In the genomic region with DNA sequence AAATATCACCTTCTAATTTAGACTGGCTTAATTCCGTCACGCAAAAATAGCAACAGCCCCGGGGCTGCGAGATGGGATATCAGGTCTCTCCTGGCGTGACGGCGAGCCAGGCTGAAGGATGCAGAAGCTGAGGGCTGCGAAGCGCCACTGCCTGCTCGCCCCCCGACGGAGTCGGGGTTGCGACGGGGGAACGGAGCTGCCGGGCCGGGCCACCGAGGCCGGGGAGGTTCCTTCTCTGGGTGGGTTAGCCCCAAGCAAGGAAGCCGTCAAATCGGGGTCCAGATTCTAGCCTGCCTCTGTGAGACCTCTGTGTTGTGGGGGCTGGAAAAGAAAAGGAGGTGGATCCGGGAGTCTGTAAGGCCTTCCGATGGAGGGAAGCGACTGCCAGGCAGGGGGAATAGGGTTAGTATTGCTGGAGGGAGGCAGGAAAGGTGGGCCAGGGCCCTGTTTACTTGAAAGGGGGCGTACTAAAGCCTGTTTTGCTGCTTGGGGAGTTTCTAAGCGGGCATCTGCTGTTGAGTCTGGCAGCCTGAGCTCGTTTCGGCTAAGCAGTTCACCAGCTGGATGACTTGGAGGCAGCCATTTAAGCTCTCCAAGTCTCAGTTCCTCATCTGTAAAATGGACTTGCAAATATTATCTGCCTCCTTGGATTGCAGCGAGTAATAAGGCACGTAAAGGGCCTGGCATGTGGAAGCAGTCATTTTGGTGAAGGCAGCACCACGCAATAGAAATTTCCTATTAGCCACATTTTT, we compare ENCODE assay signal across 8 cellular contexts. TPM values are rescaled to one million over a fixed set of nuclear protein-coding genes. Genes with fewer than 3 reads are reported as not detected.
DNase-seq lines count a peak whose midpoint lies in the region; ATAC-seq, FAIRE-seq and TF ChIP-seq lines count a peak whose summit lies in the region.

No MANE protein-coding gene starts in this region.

- H3K36me3 ChIP-seq in BLaER1 treated with 17β-estradiol and CSF1 and Interleukin-3, amounts not matched to agents 10 nM and 100 nM = no peaks in the 10 kb centered on the region
- H3K36me3 ChIP-seq in spleen = no peaks in the 10 kb centered on the region

- peaks cover 6 to 21% (median 16%) of the 10 kb centered on the region in 10 experiments; a peak in 19 of 20 replicates for H3K4me1 ChIP-seq in BLaER1 treated with 17β-estradiol and CSF1 and Interleukin-3, amounts not matched to agents 10 nM and 100 nM
- H3K4me1 ChIP-seq in spleen = peaks cover 9 to 27% (median 19%) of the 10 kb centered on the region in 6 donors

- TF ChIP-seq POLR2A in spleen (IDR thresholded peaks at IDR 0.05) = no peak

- peak overlapping the region; percentile 76 to 92 (median 86) for H3K4me2 ChIP-seq in BLaER1 treated with 17β-estradiol and CSF1 and Interleukin-3, amounts not matched to agents 10 nM and 100 nM

- no peaks in the 10 kb centered on the region for H4K20me1 ChIP-seq in BLaER1 treated with 17β-estradiol and CSF1 and Interleukin-3, amounts not matched to agents 10 nM and 100 nM

- in situ Hi-C loops in astrocyte of the spinal cord (cut with HindIII; ENCODE audit: low sequenced_read_pairs) = no loop called here

- 15 to 21% (median 16%) methylated on average over 25 to 32 of the region's 32 CpGs for WGBS in spleen, 5 donors

- peak overlapping the region; percentile 68 to 84 (median 76) for H3K4me3 ChIP-seq in BLaER1 treated with 17β-estradiol and CSF1 and Interleukin-3, amounts not matched to agents 10 nM and 100 nM
- H3K4me3 ChIP-seq in astrocyte of the spinal cord (ENCODE audit: low read depth, low read length) = peak overlapping the region; percentile 49
- H3K4me3 ChIP-seq in spleen = peak overlapping the region; percentile 41 to 94 (median 68)

- peak overlapping the region; percentile 73 to 93 (median 84) for H3K27ac ChIP-seq in BLaER1 treated with 17β-estradiol and CSF1 and Interleukin-3, amounts not matched to agents 10 nM and 100 nM
- H3K27ac ChIP-seq in spleen = peak overlapping the region; percentile 59 to 96 (median 94)

- peaks cover 0 to 26% (median 11%) of the 10 kb centered on the region in 11 experiments; a peak in 14 of 22 replicates for H3K27me3 ChIP-seq in BLaER1 treated with 17β-estradiol and CSF1 and Interleukin-3, amounts not matched to agents 10 nM and 100 nM
- H3K27me3 ChIP-seq in spleen (replicated peaks in 1 of 7) = peaks cover 0 to 74% (median 12%) of the 10 kb centered on the region in 7 donors

- peak; percentile 52 for DNase-seq in GM18507 (ENCODE audit: extremely low spot score, insufficient read length, low read depth)
- peak; percentile 69 for DNase-seq in NCI-H2227 (lab: John Stamatoyannopoulos, UW; ENCODE audit: unreplicated experiment)
- DNase-seq in astrocyte of the spinal cord (ENCODE audit: low read depth, low spot score) = peak; percentile 40
- peak; percentile 73 for DNase-seq in iPS-NIHi7 (ENCODE audit: extremely low spot score)
- peak; percentile 85 for DNase-seq in spleen
- no peak for DNase-seq in activated effector memory CD4-positive, alpha-beta T cell treated with anti-CD3 and anti-CD28 coated beads, Interleukin-2, amount 50 U/mL, for 16 hours

- TF ChIP-seq CTCF in astrocyte of the spinal cord (IDR thresholded peaks at IDR 0.05; ENCODE audit: low read depth, low read length) = no peak
- TF ChIP-seq CTCF in spleen (IDR thresholded peaks at IDR 0.05 in 8 of 11, conservative IDR thresholded peaks at IDR 0.05 in 3 of 11) = no peak

- H3K9me3 ChIP-seq in BLaER1 treated with 17β-estradiol and CSF1 and Interleukin-3, amounts not matched to agents 10 nM and 100 nM (replicated peaks in 1 of 11) = no peaks in the 10 kb centered on the region
- no peaks in the 10 kb centered on the region for H3K9me3 ChIP-seq in spleen

- peak; percentile 67 for FAIRE-seq in GM18507 (lab: Jason Lieb, UNC)

- intact Hi-C loops in spleen (cut with DNase I; ENCODE audit: low total_unique reads) = no loop called here

- H3K9ac ChIP-seq in BLaER1 treated with 17β-estradiol and CSF1 and Interleukin-3, amounts not matched to agents 10 nM and 100 nM = peak overlapping the region; percentile 78 to 94 (median 86)

- ATAC-seq in HG02870 (IDR thresholded peaks at IDR 0.05; ENCODE audit: unreplicated experiment) = peak; percentile 25

RNA-seq across cellular contexts. Expression of a gene that starts 43.8 kb away (rescaled TPM):
- total RNA-seq in spleen = under 1 TPM in 5 of 7 donors, not detected in 2; 0.14 to 0.63 (median 0.43) TPM
- polyA plus RNA-seq in spleen = 1 to 10 TPM in 1 of 3 donors, under 1 TPM in 2; 0.23 to 1.2 (median 0.30) TPM

RNA-seq across cellular contexts. Expression of a gene that starts 44.3 kb away (rescaled TPM):
- total RNA-seq in spleen = 10 to 100 TPM in 5 of 7 donors, 1 to 10 TPM in 2; 8.3 to 17.9 (median 12.4) TPM
- polyA plus RNA-seq in spleen = 1 to 10 TPM; 1.3 to 2.6 (median 1.8) TPM

RNA-seq across cellular contexts. Expression of a gene that starts 57.8 kb away (rescaled TPM):
- total RNA-seq in spleen = not detected
- not detected for polyA plus RNA-seq in spleen
